ENCODE assay signal across 20 cellular contexts in the genomic region with DNA sequence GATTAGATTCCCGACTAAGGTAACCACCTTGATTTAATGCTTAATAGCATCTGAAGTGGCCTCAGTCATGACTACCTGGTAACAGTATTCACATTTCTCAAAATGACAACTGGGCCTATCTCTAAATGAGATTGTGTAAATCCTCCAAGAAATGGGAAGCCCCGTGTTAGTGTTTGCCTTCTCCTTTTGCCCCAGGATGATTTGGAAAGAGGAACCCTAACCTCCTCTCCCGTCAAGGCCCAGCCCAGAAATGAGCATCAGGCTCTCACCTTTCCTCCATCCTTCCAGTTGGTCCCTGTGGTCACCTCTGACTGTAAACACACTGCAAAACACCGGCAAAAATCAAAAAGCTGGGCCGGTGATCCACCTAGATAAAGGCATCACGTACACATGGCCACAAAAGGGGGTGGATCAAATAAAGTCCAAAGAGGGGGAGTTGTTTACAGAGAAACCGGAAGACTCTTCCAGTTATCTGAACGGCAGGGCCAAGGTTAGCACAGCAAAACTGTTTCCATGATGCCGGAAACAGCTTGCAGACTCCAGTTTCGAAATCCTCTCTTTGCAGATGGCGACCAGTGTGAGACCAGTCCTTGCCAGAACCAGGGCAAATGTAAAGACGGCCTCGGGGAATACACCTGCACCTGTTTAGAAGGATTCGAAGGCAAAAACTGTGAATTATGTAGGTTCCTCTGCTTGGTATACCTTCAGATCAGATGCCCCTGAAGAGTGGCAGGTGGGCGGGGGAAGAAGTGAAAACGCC. TPM values are rescaled to one million over a fixed set of nuclear protein-coding genes. Genes with fewer than 3 reads are reported as not detected.
A peak's percentile ranks its signal among the peaks of the same experiment; 100 is the strongest.
DNase-seq lines count a peak whose midpoint lies in the region; ATAC-seq, FAIRE-seq and TF ChIP-seq lines count a peak whose summit lies in the region.
"Had no signal": no experiment of that assay in that cellular context is flagged by ENCODE, and none has a peak within 500 bp of the region (broad histone marks: within the 10 kb centered on the region; RNA-seq: fewer than 3 reads in every experiment).

No MANE protein-coding gene starts in this region.

- no peaks in the 10 kb centered on the region for H3K9me3 Mint-ChIP-seq in chondrocyte (ENCODE audit: low read depth)
- H3K9me3 Mint-ChIP-seq: central memory CD8-positive, alpha-beta T cell had no signal

- ATAC-seq in HepG2 (peak; percentile 95), lower lobe of right lung (no peak)
- ATAC-seq: left lung; psoas muscle; stimulated activated naive CD8-positive, alpha-beta T cell treated with anti-CD3 and anti-CD28 coated beads, Interleukin-15, Interleukin-2, amounts not matched to agents 100 U/mL and 50 U/mL, for 24 hours had no signal

- H3K27ac ChIP-seq in WERI-Rb-1 (no peak overlapping the region), HepG2 (ENCODE audit: extremely low read length, insufficient read depth, low read length) (peak overlapping the region; percentile 72), lower lobe of right lung (no peak overlapping the region)
- H3K27ac ChIP-seq: left lung, psoas muscle had no signal

- H3K36me3 ChIP-seq in WERI-Rb-1 (no peaks in the 10 kb centered on the region), HepG2 (replicated peaks in 1 of 2; ENCODE audit: control insufficient read depth in 1 of 2, insufficient read depth in 2 of 2, low read length in 2 of 2) (peaks cover 8 to 27% of the 10 kb centered on the region in 2 experiments; a peak in 4 of 5 replicates), lower lobe of right lung (no peaks in the 10 kb centered on the region)
- H3K36me3 ChIP-seq: left lung had no signal

- no peak overlapping the region for H3K27ac Mint-ChIP-seq in chondrocyte (ENCODE audit: unreplicated experiment)

- DNase-seq in CD1c-positive myeloid dendritic cell (ENCODE audit: extremely low spot score) (peak; percentile 3), MV-4-11 (lab: John Stamatoyannopoulos, UW) (peak; percentile 32), WERI-Rb-1 (peak; percentile 5), HepG2 (ENCODE audit: low spot score) (peak; percentile 97), chondrocyte (ENCODE audit: low spot score) (no peak), lower lobe of right lung (no peak), NCI-H1092 (lab: John Stamatoyannopoulos, UW) (no peak)
- no peak for DNase-seq in activated CD8-positive, alpha-beta memory T cell treated with anti-CD3 and anti-CD28 coated beads, Interleukin-2, amount 50 U/mL, for 48 hours
- DNase-seq: amniotic stem cell; left lung; NCI-H2029; NCI-H524 treated with DMSO at 0.1 percent for 48 hours; psoas muscle; SK-N-SH; stimulated activated naive CD8-positive, alpha-beta T cell treated with anti-CD3 and anti-CD28 coated beads, Interleukin-15, Interleukin-2, amounts not matched to agents 100 U/mL and 50 U/mL, for 24 hours had no signal

- H3K4me1 Mint-ChIP-seq in chondrocyte (ENCODE audit: low read depth): no peaks in the 10 kb centered on the region
- H3K4me1 Mint-ChIP-seq: central memory CD8-positive, alpha-beta T cell had no signal

- POLR2A ChIA-PET in HepG2 (lab: Yijun Ruan, JAX): interaction anchor here (1.0 to 2.3 kb wide), 6 partner anchors 11 to 71 kb away, joined by 3 to 32 read pairs (median 6); a partner anchor contains a TSS

- H3K36me3 Mint-ChIP-seq in chondrocyte (ENCODE audit: low read depth): no peaks in the 10 kb centered on the region
- H3K36me3 Mint-ChIP-seq: CD14-positive monocyte had no signal

- H3K79me2 ChIP-seq in HepG2 (ENCODE audit: insufficient read depth, low read length): no peaks in the 10 kb centered on the region

- H3K4me3 ChIP-seq in WERI-Rb-1 (ENCODE audit: low read depth, low read length) (no peak overlapping the region), HepG2 (replicated peaks in 1 of 3; ENCODE audit: insufficient read depth in 1 of 3, low read depth in 2 of 3, low read length in 3 of 3) (peak overlapping the region in 2 of 3 experiments; percentile 5 to 29; a peak in 1 of 6 replicates), lower lobe of right lung (no peak overlapping the region)
- H3K4me3 ChIP-seq: left lung, psoas muscle had no signal

- H3K4me3 Mint-ChIP-seq in chondrocyte (ENCODE audit: unreplicated experiment): no peak overlapping the region
- H3K4me3 Mint-ChIP-seq: CD14-positive monocyte; central memory CD8-positive, alpha-beta T cell had no signal

- intact Hi-C loops in HepG2 (cut with micrococcal nuclease; ENCODE audit: unreplicated experiment) (loop anchor here (1.0 kb wide), 1 partner anchor 11 kb away; no protein-coding TSS in a partner anchor), lower lobe of right lung (cut with DNase I) (no loop called here)

- H2AFZ ChIP-seq in HepG2 (ENCODE audit: low read length): no peak overlapping the region

- H3K9me3 ChIP-seq in WERI-Rb-1 (ENCODE audit: severe bottlenecking) (no peaks in the 10 kb centered on the region), HepG2 (ENCODE audit: low read length) (no peaks in the 10 kb centered on the region), lower lobe of right lung (no peaks in the 10 kb centered on the region)
- H3K9me3 ChIP-seq: left lung, psoas muscle, SK-N-SH had no signal

- TF ChIP-seq POLR2A in HepG2 (IDR thresholded peaks at IDR 0.05; ENCODE audit: insufficient read depth in 1 of 2, low read depth in 2 of 2, low read length in 2 of 2): peak in 1 of 2 experiments; percentile 43; a peak in 1 of 4 replicates

- 11% methylated on average over 15 of the region's 16 CpGs for WGBS in HepG2 (ENCODE audit: low lambda C conversion rate)

- in situ Hi-C loops in HepG2 (cut with HindIII; ENCODE audit: extremely low pct_ligation_motif_present, low pct_unique_long_range_greater_than_20kb): no loop called here

- TF ChIP-seq RAD21 in HepG2 (CRISPR knock-in tag; IDR thresholded peaks at IDR 0.05): 0 out of 2 replicates have a peak, but pooled peaks have one; percentile 23

- peak overlapping the region; percentile 60 for H3K4me2 ChIP-seq in HepG2 (ENCODE audit: low read depth, low read length)
- H3K4me2 ChIP-seq: SK-N-SH had no signal

- peaks cover 5% of the 10 kb centered on the region for H3K27me3 Mint-ChIP-seq in chondrocyte (ENCODE audit: low read depth)
- H3K27me3 Mint-ChIP-seq: central memory CD8-positive, alpha-beta T cell had no signal

- FAIRE-seq in HepG2 (lab: Jason Lieb, UNC): peak; percentile 72

- CTCF ChIA-PET in HepG2 (lab: Yijun Ruan, JAX; ENCODE audit: low intra/inter-chr PET ratio, low total read pairs): no interaction called here

- BruUV-seq in HepG2 (replicated peaks; lab: Mats Ljungman, UMichigan): no TSS peak

- peaks cover 49% of the 10 kb centered on the region for H3K4me1 ChIP-seq in HepG2 (ENCODE audit: insufficient read depth, low read length)
- H3K4me1 ChIP-seq in lower lobe of right lung: no peaks in the 10 kb centered on the region
- H3K4me1 ChIP-seq: left lung, psoas muscle had no signal

- no peak for TF ChIP-seq CTCF in WERI-Rb-1 (IDR thresholded peaks at IDR 0.05; ENCODE audit: low read depth, low read length)
- TF ChIP-seq CTCF in HepG2 (CRISPR knock-in tag; IDR thresholded peaks at IDR 0.05): peak; percentile 18; the same call in 1 of the 2 replicates
- TF ChIP-seq CTCF in chondrocyte (IDR thresholded peaks at IDR 0.05): no peak
- no peak for TF ChIP-seq CTCF in lower lobe of right lung (IDR thresholded peaks at IDR 0.05)

- H3K27me3 ChIP-seq in WERI-Rb-1 (ENCODE audit: insufficient read depth, low read depth, severe bottlenecking) (no peaks in the 10 kb centered on the region), HepG2 (ENCODE audit: control insufficient read depth in 1 of 2, insufficient read depth in 2 of 2, low read length in 2 of 2) (no peaks in the 10 kb centered on the region), lower lobe of right lung (ENCODE audit: low read depth) (no peaks in the 10 kb centered on the region)
- H3K27me3 ChIP-seq: left lung had no signal

- peak; percentile 67 to 95; a peak in 2 of 4 replicates for TF ChIP-seq EP300 in HepG2 (IDR thresholded peaks at IDR 0.05; ENCODE audit: low read depth in 2 of 2, low read length in 2 of 2)
- TF ChIP-seq EP300 in HepG2 (CRISPR knock-in tag; IDR thresholded peaks at IDR 0.05; ENCODE audit: borderline replicate concordance): peak; percentile 90

- H3K9ac ChIP-seq in HepG2 (ENCODE audit: insufficient read depth, low read depth, low read length): 0 out of 2 replicates have a peak overlapping the region, but pooled peaks have one; percentile 18
- H3K9ac ChIP-seq: SK-N-SH had no signal

- no peaks in the 10 kb centered on the region for H4K20me1 ChIP-seq in HepG2 (ENCODE audit: insufficient read depth, low read length)

RNA-seq across cellular contexts. Expression of a gene that starts 16.4 kb away (rescaled TPM):
- total RNA-seq in HepG2 (2016; rRNA removed; fragmentation: Illumina TruSeq; extraction: Trizol): 19.9 and 58.4 TPM in 2 replicates
- total RNA-seq in HepG2 (2016; cell fraction: cytosol; rRNA removed; fragmentation: Illumina TruSeq; extraction: Trizol; ENCODE audit: low read depth): 11.2 and 12.3 TPM in 2 replicates
- total RNA-seq in HepG2 (2016; cell fraction: insoluble cytoplasmic fraction; rRNA removed; fragmentation: Illumina TruSeq; extraction: Trizol): 18.9 and 61.6 TPM in 2 replicates
- 12.7 and 13.1 TPM in 2 replicates for total RNA-seq in HepG2 (2016; cell fraction: membrane; rRNA removed; fragmentation: Illumina TruSeq; extraction: Trizol)
- 43.8 and 53.5 TPM in 2 replicates for total RNA-seq in HepG2 (2016; cell fraction: nucleus; rRNA removed; fragmentation: Illumina TruSeq; extraction: Trizol)
- 237 and 317 TPM in 2 replicates for polyA plus RNA-seq in HepG2 (2011; rRNA removed)
- polyA plus RNA-seq in HepG2 (2011; cell fraction: cytosol; rRNA removed): 277 and 280 TPM in 2 replicates
- polyA plus RNA-seq in HepG2 (2011; cell fraction: nucleus; rRNA removed): 231 and 240 TPM in 2 replicates
- 150 and 219 TPM in 2 replicates for polyA plus RNA-seq in HepG2 (2012)
- 11.6 and 13.0 TPM in 2 replicates for polyA plus RNA-seq in HepG2 (2016; cell fraction: cytosol; fragmentation: Illumina TruSeq; extraction: Trizol; ENCODE audit: low read depth)
- 18.4 and 19.4 TPM in 2 replicates for polyA plus RNA-seq in HepG2 (2016; cell fraction: insoluble cytoplasmic fraction; fragmentation: Illumina TruSeq; extraction: Trizol; ENCODE audit: low read depth)
- polyA plus RNA-seq in HepG2 (2016; cell fraction: membrane; fragmentation: Illumina TruSeq; extraction: Trizol; ENCODE audit: low read depth): 10.3 and 10.6 TPM in 2 replicates
- 82.4 and 83.6 TPM in 2 replicates for polyA plus RNA-seq in HepG2 (2016; cell fraction: nucleus; fragmentation: Illumina TruSeq; extraction: Trizol; ENCODE audit: insufficient read depth, low read depth)
- polyA minus RNA-seq in HepG2 (2011; rRNA and poly(A)+ RNA removed; ENCODE audit: low replicate concordance): 117 TPM in 1 of 2 replicates, not detected in the other
- polyA minus RNA-seq in HepG2 (2011; cell fraction: cytosol; rRNA and poly(A)+ RNA removed): 61.5 and 79.5 TPM in 2 replicates
- 44.3 and 53.6 TPM in 2 replicates for polyA minus RNA-seq in HepG2 (2011; cell fraction: nucleus; rRNA and poly(A)+ RNA removed)
- 1.9 to 2.0 TPM in 2 of 3 replicates, not detected in the other for total RNA-seq in chondrocyte
- 8.9 TPM for total RNA-seq in lower lobe of right lung
- polyA plus RNA-seq: CD14-positive monocyte had no signal

RNA-seq across cellular contexts. Expression of a gene that starts 19.5 kb away (rescaled TPM):
- total RNA-seq in HepG2 (2016; rRNA removed; fragmentation: Illumina TruSeq; extraction: Trizol) (2.1 and 5.6 TPM in 2 replicates), chondrocyte (not detected in 3 replicates), lower lobe of right lung (not detected)
- 0.20 and 0.35 TPM in 2 replicates for total RNA-seq in HepG2 (2016; cell fraction: cytosol; rRNA removed; fragmentation: Illumina TruSeq; extraction: Trizol; ENCODE audit: low read depth)
- 1.9 and 5.3 TPM in 2 replicates for total RNA-seq in HepG2 (2016; cell fraction: insoluble cytoplasmic fraction; rRNA removed; fragmentation: Illumina TruSeq; extraction: Trizol)
- total RNA-seq in HepG2 (2016; cell fraction: membrane; rRNA removed; fragmentation: Illumina TruSeq; extraction: Trizol): 0.62 and 0.93 TPM in 2 replicates
- 3.0 and 4.0 TPM in 2 replicates for total RNA-seq in HepG2 (2016; cell fraction: nucleus; rRNA removed; fragmentation: Illumina TruSeq; extraction: Trizol)
- 22.5 and 26.1 TPM in 2 replicates for polyA plus RNA-seq in HepG2 (2011; rRNA removed)
- polyA plus RNA-seq in HepG2 (2011; cell fraction: cytosol; rRNA removed): 14.4 and 16.0 TPM in 2 replicates
- 45.5 and 49.7 TPM in 2 replicates for polyA plus RNA-seq in HepG2 (2011; cell fraction: nucleus; rRNA removed)
- 12.7 and 14.1 TPM in 2 replicates for polyA plus RNA-seq in HepG2 (2012)
- 0.23 and 0.67 TPM in 2 replicates for polyA plus RNA-seq in HepG2 (2016; cell fraction: cytosol; fragmentation: Illumina TruSeq; extraction: Trizol; ENCODE audit: low read depth)
- 1.6 and 2.1 TPM in 2 replicates for polyA plus RNA-seq in HepG2 (2016; cell fraction: insoluble cytoplasmic fraction; fragmentation: Illumina TruSeq; extraction: Trizol; ENCODE audit: low read depth)
- polyA plus RNA-seq in HepG2 (2016; cell fraction: membrane; fragmentation: Illumina TruSeq; extraction: Trizol; ENCODE audit: low read depth): 0.70 and 0.93 TPM in 2 replicates
- polyA plus RNA-seq in HepG2 (2016; cell fraction: nucleus; fragmentation: Illumina TruSeq; extraction: Trizol; ENCODE audit: insufficient read depth, low read depth): 10.7 and 11.6 TPM in 2 replicates
- polyA minus RNA-seq in HepG2 (2011; rRNA and poly(A)+ RNA removed; ENCODE audit: low replicate concordance): 5.4 TPM in 1 of 2 replicates, not detected in the other
- polyA minus RNA-seq in HepG2 (2011; cell fraction: cytosol; rRNA and poly(A)+ RNA removed): 4.9 and 8.4 TPM in 2 replicates
- 3.1 and 4.4 TPM in 2 replicates for polyA minus RNA-seq in HepG2 (2011; cell fraction: nucleus; rRNA and poly(A)+ RNA removed)
- total RNA-seq: left lung, LHCN-M2, myocyte, psoas muscle, urinary bladder had no signal
- polyA plus RNA-seq: CD14-positive monocyte, psoas muscle, SK-N-SH, urinary bladder had no signal

RNA-seq across cellular contexts. Expression of a gene that starts 33.4 kb away (rescaled TPM):
- total RNA-seq in HepG2 (2016; rRNA removed; fragmentation: Illumina TruSeq; extraction: Trizol): 7.2 and 12.6 TPM in 2 replicates
- 0.61 and 0.71 TPM in 2 replicates for total RNA-seq in HepG2 (2016; cell fraction: cytosol; rRNA removed; fragmentation: Illumina TruSeq; extraction: Trizol; ENCODE audit: low read depth)
- total RNA-seq in HepG2 (2016; cell fraction: insoluble cytoplasmic fraction; rRNA removed; fragmentation: Illumina TruSeq; extraction: Trizol): 6.7 and 12.9 TPM in 2 replicates
- total RNA-seq in HepG2 (2016; cell fraction: membrane; rRNA removed; fragmentation: Illumina TruSeq; extraction: Trizol): 1.9 and 2.2 TPM in 2 replicates
- total RNA-seq in HepG2 (2016; cell fraction: nucleus; rRNA removed; fragmentation: Illumina TruSeq; extraction: Trizol): 10.3 and 10.6 TPM in 2 replicates
- 26.5 and 39.9 TPM in 2 replicates for polyA plus RNA-seq in HepG2 (2011; rRNA removed)
- polyA plus RNA-seq in HepG2 (2011; cell fraction: cytosol; rRNA removed): 21.7 and 26.2 TPM in 2 replicates
- 105 and 121 TPM in 2 replicates for polyA plus RNA-seq in HepG2 (2011; cell fraction: nucleus; rRNA removed)
- 45.9 and 52.4 TPM in 2 replicates for polyA plus RNA-seq in HepG2 (2012)
- 0.51 and 0.52 TPM in 2 replicates for polyA plus RNA-seq in HepG2 (2016; cell fraction: cytosol; fragmentation: Illumina TruSeq; extraction: Trizol; ENCODE audit: low read depth)
- 7.0 and 7.3 TPM in 2 replicates for polyA plus RNA-seq in HepG2 (2016; cell fraction: insoluble cytoplasmic fraction; fragmentation: Illumina TruSeq; extraction: Trizol; ENCODE audit: low read depth)
- 1.1 and 1.6 TPM in 2 replicates for polyA plus RNA-seq in HepG2 (2016; cell fraction: membrane; fragmentation: Illumina TruSeq; extraction: Trizol; ENCODE audit: low read depth)
- polyA plus RNA-seq in HepG2 (2016; cell fraction: nucleus; fragmentation: Illumina TruSeq; extraction: Trizol; ENCODE audit: insufficient read depth, low read depth): 23.6 and 26.7 TPM in 2 replicates
- 43.0 TPM in 1 of 2 replicates, not detected in the other for polyA minus RNA-seq in HepG2 (2011; rRNA and poly(A)+ RNA removed; ENCODE audit: low replicate concordance)
- 8.7 and 12.9 TPM in 2 replicates for polyA minus RNA-seq in HepG2 (2011; cell fraction: cytosol; rRNA and poly(A)+ RNA removed)
- 14.7 and 15.7 TPM in 2 replicates for polyA minus RNA-seq in HepG2 (2011; cell fraction: nucleus; rRNA and poly(A)+ RNA removed)
- 0.34 to 0.85 TPM (median 0.60 TPM) in 3 replicates for total RNA-seq in chondrocyte
- total RNA-seq in lower lobe of right lung: not detected
- total RNA-seq: left lung, LHCN-M2, myocyte had no signal
- polyA plus RNA-seq: CD14-positive monocyte, SK-N-SH had no signal

Comparison
In these comparisons a context has a peak if more than half of its experiments do, and no peak if none do; other contexts are left out.
1. DNase-seq: peak in CD1c-positive myeloid dendritic cell (single experiment), MV-4-11 (single experiment), WERI-Rb-1 (single experiment) and HepG2 (single experiment); none in activated CD8-positive, alpha-beta memory T cell treated with anti-CD3 and anti-CD28 coated beads, Interleukin-2, amount 50 U/mL, for 48 hours (single experiment), chondrocyte (single experiment), lower lobe of right lung (single experiment) and NCI-H1092 (single experiment).
2. H3K4me3 ChIP-seq: peak in HepG2 (2 of 3); none in WERI-Rb-1 (single experiment) and lower lobe of right lung (single experiment).